In the genomic region with DNA sequence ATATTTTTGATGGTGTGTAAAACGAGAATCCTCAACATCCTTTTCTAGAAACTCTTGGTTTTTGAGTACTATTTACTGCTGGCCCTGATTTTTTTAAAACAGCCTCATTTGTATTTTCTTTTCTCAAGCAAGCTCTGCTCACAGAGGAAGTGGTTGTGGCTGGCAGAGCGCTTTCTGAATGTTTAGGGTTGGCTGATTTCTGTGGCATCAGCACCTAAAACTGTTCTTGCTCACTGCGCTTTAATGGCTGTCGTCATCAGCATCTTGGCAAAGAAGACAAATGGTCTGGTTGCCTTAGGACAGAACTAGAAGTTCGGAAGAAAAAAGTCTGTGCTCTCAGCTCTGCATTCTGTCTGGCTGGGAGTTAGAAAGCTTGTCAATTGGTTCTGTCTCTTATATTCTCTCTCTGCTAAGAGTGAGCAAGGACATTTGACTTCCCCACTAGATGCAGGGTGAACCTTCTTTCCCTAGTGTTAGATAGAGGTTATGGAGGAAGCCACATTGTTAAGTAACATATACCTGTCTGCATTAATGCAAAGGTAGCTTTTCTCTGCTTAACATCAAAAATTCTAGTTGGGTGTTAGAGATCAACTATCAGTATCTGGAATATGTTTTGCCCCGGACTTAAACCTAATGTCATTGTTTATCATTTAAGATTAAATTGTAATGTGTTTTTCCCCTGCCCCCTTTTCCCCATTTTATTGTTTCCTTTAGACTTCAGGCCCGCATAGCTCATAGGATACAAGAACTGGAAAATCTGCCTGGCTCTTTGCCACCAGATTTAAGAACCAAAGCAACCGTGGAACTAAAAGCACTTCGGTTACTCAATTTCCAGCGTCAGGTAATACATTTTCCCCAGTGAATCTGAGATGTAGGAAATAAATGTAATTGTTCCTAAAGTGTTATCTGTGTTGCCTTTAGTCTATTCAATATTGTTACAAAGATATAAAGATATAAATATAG, we compare ENCODE assay signal across 9 cellular contexts. TPM values are rescaled to one million over a fixed set of nuclear protein-coding genes. Genes with fewer than 3 reads are reported as not detected.
DNase-seq lines count a peak whose midpoint lies in the region; ATAC-seq lines count a peak whose summit lies in the region.
"Had no signal": no experiment of that assay in that cellular context is flagged by ENCODE, and none has a peak within 500 bp of the region (broad histone marks: within the 10 kb centered on the region; RNA-seq: fewer than 3 reads in every experiment).

No MANE protein-coding gene starts in this region.

- peaks cover 25% of the 10 kb centered on the region for H3K36me3 ChIP-seq in CD4-positive, alpha-beta memory T cell (ENCODE audit: insufficient read depth, low read length)
- peaks cover 37% of the 10 kb centered on the region; the same call in 1 of the 2 replicates for H3K36me3 ChIP-seq in Karpas-422 (ENCODE audit: insufficient read depth, low read length)

- peaks cover 53% of the 10 kb centered on the region for H3K4me1 ChIP-seq in CD4-positive, alpha-beta memory T cell (ENCODE audit: insufficient read depth, low read length)
- H3K4me1 ChIP-seq in Karpas-422 (ENCODE audit: low read length) = peaks cover 23% of the 10 kb centered on the region

- H3K4me3 Mint-ChIP-seq in CD4-positive, alpha-beta memory T cell = peak overlapping the region; percentile 42 to 84 (median 73)

- peak; percentile 96 for ATAC-seq in GM21390 (IDR thresholded peaks at IDR 0.05; ENCODE audit: unreplicated experiment)
- ATAC-seq: HCT116 had no signal

- no peak overlapping the region for H2AFZ ChIP-seq in Karpas-422 (ENCODE audit: low read length)

- peaks cover 26 to 57% of the 10 kb centered on the region in 2 donors for H3K36me3 Mint-ChIP-seq in CD4-positive, alpha-beta memory T cell

- no peaks in the 10 kb centered on the region for H3K9me3 Mint-ChIP-seq in CD4-positive, alpha-beta memory T cell

- H3K4me1 Mint-ChIP-seq in CD4-positive, alpha-beta memory T cell = peaks cover 42 to 70% (median 54%) of the 10 kb centered on the region in 4 donors

- H3K4me3 ChIP-seq in CD4-positive, alpha-beta memory T cell (ENCODE audit: low read length in 2 of 2) = peak overlapping the region in 1 of 2 donors; percentile 33
- no peak overlapping the region; the same call in 1 of the 2 replicates for H3K4me3 ChIP-seq in Karpas-422 (ENCODE audit: low read length)

- peak overlapping the region; percentile 93 to 99 (median 96) for H3K27ac Mint-ChIP-seq in CD4-positive, alpha-beta memory T cell

- no peaks in the 10 kb centered on the region for H3K27me3 ChIP-seq in CD4-positive, alpha-beta memory T cell (ENCODE audit: insufficient read depth, low read length)
- no peaks in the 10 kb centered on the region for H3K27me3 ChIP-seq in Karpas-422 (ENCODE audit: low read length)

- CTCF ChIA-PET in CD4-positive, alpha-beta memory T cell (lab: Charles Lee; ENCODE audit: partially characterized antibody) = interaction anchor here (1.1 to 2.9 kb wide), 16 partner anchors 12 to 113 kb away, joined by 3 to 14 read pairs (median 4); a partner anchor contains a TSS

- peak overlapping the region; percentile 49 for H3K4me2 ChIP-seq in Karpas-422 (ENCODE audit: low read depth, low read length, poor library complexity, severe bottlenecking)

- H3K27ac ChIP-seq in CD4-positive, alpha-beta memory T cell (ENCODE audit: low read depth, low read length) = peak overlapping the region; percentile 50
- peak overlapping the region; percentile 47 for H3K27ac ChIP-seq in Karpas-422 (ENCODE audit: low read length)

- no peaks in the 10 kb centered on the region for H3K27me3 Mint-ChIP-seq in CD4-positive, alpha-beta memory T cell

- intact Hi-C loops in CD4-positive, alpha-beta memory T cell (cut with micrococcal nuclease) = loop anchor here (1.0 to 10.0 kb wide), 5 partner anchors 9 to 109 kb away; a partner anchor contains a TSS

- H3K9ac ChIP-seq in Karpas-422 (ENCODE audit: low read length) = 0 out of 2 replicates have a peak overlapping the region, but pooled peaks have one; percentile 6

- POLR2A ChIA-PET in CD4-positive, alpha-beta memory T cell (lab: Charles Lee; ENCODE audit: partially characterized antibody) = interaction anchor here (0.5 to 6.6 kb wide), 13 partner anchors 9 to 1795 kb away, joined by 3 to 174 read pairs (median 4); a partner anchor contains a TSS

- H3K9me3 ChIP-seq in CD4-positive, alpha-beta memory T cell (ENCODE audit: control insufficient read depth in 1 of 2, low read length in 2 of 2) = no peaks in the 10 kb centered on the region
- no peaks in the 10 kb centered on the region for H3K9me3 ChIP-seq in Karpas-422 (ENCODE audit: low read length)

- no peaks in the 10 kb centered on the region for H4K20me1 ChIP-seq in Karpas-422 (ENCODE audit: insufficient read depth, low read depth, low read length)

- peak; percentile 83 to 88 (median 87) for DNase-seq in CD4-positive, alpha-beta memory T cell
- peak; percentile 83 for DNase-seq in Karpas-422
- DNase-seq in activated naive CD4-positive, alpha-beta T cell treated with Interleukin-2 at 50 U/mL for 16 hours = peak; percentile 74
- peak; percentile 49 for DNase-seq in left kidney (ENCODE audit: low read depth, low spot score)
- DNase-seq in stimulated activated CD8-positive, alpha-beta memory T cell treated with anti-CD3 and anti-CD28 coated beads, Interleukin-2, amount 100 ng/mL, for 1 hour (ENCODE audit: low read depth in 2 of 2) = peak; percentile 15 to 29
- DNase-seq in NCI-H510A treated with DMSO at 0.1 percent for 48 hours (lab: John Stamatoyannopoulos, UW) = no peak
- no peak for DNase-seq in NCI-H526 (lab: John Stamatoyannopoulos, UW)

- no peaks in the 10 kb centered on the region for H3K9me2 ChIP-seq in Karpas-422 (replicated peaks; ENCODE audit: insufficient read depth, low read length)

- peaks cover 26% of the 10 kb centered on the region for H3K79me2 ChIP-seq in Karpas-422 (ENCODE audit: low read length)

RNA-seq across cellular contexts. Expression of a gene that starts 39.0 kb away (rescaled TPM):
- 100 to 1,000 TPM; 227 to 245 TPM for total RNA-seq in CD4-positive, alpha-beta memory T cell
- 10 to 100 TPM; 18.5 to 57.4 TPM for polyA plus RNA-seq in CD4-positive, alpha-beta memory T cell
- 108 and 134 TPM in 2 replicates for total RNA-seq in Karpas-422 (2014; rRNA removed; shearing (Covaris generic); ENCODE audit: low replicate concordance)

Comparison
In these comparisons a context has a peak if more than half of its experiments do, and no peak if none do; other contexts are left out.
1. DNase-seq: peak in CD4-positive, alpha-beta memory T cell (5 of 5), Karpas-422 (single experiment), activated naive CD4-positive, alpha-beta T cell treated with Interleukin-2 at 50 U/mL for 16 hours (single experiment), left kidney (single experiment) and stimulated activated CD8-positive, alpha-beta memory T cell treated with anti-CD3 and anti-CD28 coated beads, Interleukin-2, amount 100 ng/mL, for 1 hour (2 of 2); none in NCI-H510A treated with DMSO at 0.1 percent for 48 hours (single experiment) and NCI-H526 (0 of 2).